ENCODE assay signal across 1 cellular context in genomic region chr10:103772096-103772845, GRCh38.
A peak's percentile ranks its signal among the peaks of the same experiment; 100 is the strongest.
TF ChIP-seq lines count a peak whose summit lies in the region.

No MANE protein-coding gene starts in this region.

TF ChIP-seq in HEK293, 187 proteins besides CTCF, POLR2A, EP300 and RAD21 (continued from another document):
- no peak for TF ChIP-seq PRDM4 (tag by site-specific recombination; IDR thresholded peaks at IDR 0.05)
- TF ChIP-seq ZFP3 (tag by site-specific recombination; IDR thresholded peaks at IDR 0.05; ENCODE audit: low read depth) = no peak
- no peak for TF ChIP-seq ZNF529 (tag by site-specific recombination; IDR thresholded peaks at IDR 0.05; ENCODE audit: insufficient replicate concordance)
- TF ChIP-seq ZNF792 (tag by site-specific recombination; IDR thresholded peaks at IDR 0.05) = no peak
- TF ChIP-seq ZNF221 (tag by site-specific recombination; IDR thresholded peaks at IDR 0.05; ENCODE audit: borderline replicate concordance) = no peak
- TF ChIP-seq KLF9 (tag by site-specific recombination; IDR thresholded peaks at IDR 0.05; ENCODE audit: low read depth) = peak; percentile 86
- no peak for TF ChIP-seq OVOL3 (tag by site-specific recombination; IDR thresholded peaks at IDR 0.05)
- TF ChIP-seq ZBTB8A (tag by site-specific recombination; IDR thresholded peaks at IDR 0.05) = 0 out of 2 replicates have a peak, but pooled peaks have one; percentile 66
- no peak for TF ChIP-seq SALL2 (tag by site-specific recombination; IDR thresholded peaks at IDR 0.05; ENCODE audit: borderline replicate concordance)
- peak; percentile 86 for TF ChIP-seq EGR2 (tag by site-specific recombination; IDR thresholded peaks at IDR 0.05; ENCODE audit: low read depth)
- peak; percentile 88 for TF ChIP-seq ZNF692 (tag by site-specific recombination; IDR thresholded peaks at IDR 0.05)
- no peak for TF ChIP-seq YY1 (tag by site-specific recombination; IDR thresholded peaks at IDR 0.05)
- no peak for TF ChIP-seq ZNF843 (tag by site-specific recombination; IDR thresholded peaks at IDR 0.05)
- no peak for TF ChIP-seq ZFP37 (tag by site-specific recombination; IDR thresholded peaks at IDR 0.05)
- TF ChIP-seq PATZ1 (tag by site-specific recombination; IDR thresholded peaks at IDR 0.05) = peak; percentile 62; the same call in 1 of the 2 replicates
- TF ChIP-seq ZNF394 (tag by site-specific recombination; IDR thresholded peaks at IDR 0.05; ENCODE audit: borderline replicate concordance) = no peak; the same call in 1 of the 2 replicates
- TF ChIP-seq ZNF580 (tag by site-specific recombination; IDR thresholded peaks at IDR 0.05) = no peak
- peak; percentile 92 for TF ChIP-seq ZFHX2 (tag by site-specific recombination; conservative IDR thresholded peaks at IDR 0.05)
- TF ChIP-seq ZNF48 (tag by site-specific recombination; IDR thresholded peaks at IDR 0.05) = no peak
- TF ChIP-seq SETDB1 (IDR thresholded peaks at IDR 0.05; ENCODE audit: insufficient read length, low read length) = no peak
- TF ChIP-seq OSR2 (tag by site-specific recombination; IDR thresholded peaks at IDR 0.05) = no peak
- no peak for TF ChIP-seq ZNF488 (tag by site-specific recombination; IDR thresholded peaks at IDR 0.05)
- no peak for TF ChIP-seq GLI2 (tag by site-specific recombination; IDR thresholded peaks at IDR 0.05; ENCODE audit: borderline replicate concordance, low read depth)
- TF ChIP-seq ZBTB17 (tag by site-specific recombination; IDR thresholded peaks at IDR 0.05) = peak; percentile 95
- TF ChIP-seq GLIS1 (tag by site-specific recombination; IDR thresholded peaks at IDR 0.05) = peak; percentile 86
- TF ChIP-seq ZNF548 (tag by site-specific recombination; IDR thresholded peaks at IDR 0.05) = no peak
- no peak for TF ChIP-seq ZNF549 (tag by site-specific recombination; IDR thresholded peaks at IDR 0.05)
- no peak for TF ChIP-seq ZNF677 (tag by site-specific recombination; IDR thresholded peaks at IDR 0.05)
- peak; percentile 81; the same call in 1 of the 2 replicates for TF ChIP-seq ZBTB20 (tag by site-specific recombination; IDR thresholded peaks at IDR 0.05)
- TF ChIP-seq KLF17 (tag by site-specific recombination; IDR thresholded peaks at IDR 0.05) = peak; percentile 97
- no peak for TF ChIP-seq BCL6B (tag by site-specific recombination; IDR thresholded peaks at IDR 0.05)
- no peak for TF ChIP-seq ZNF10 (tag by site-specific recombination; IDR thresholded peaks at IDR 0.05)
- TF ChIP-seq ZNF223 (tag by site-specific recombination; IDR thresholded peaks at IDR 0.05) = peak; percentile 100
- no peak for TF ChIP-seq AEBP2 (tag by site-specific recombination; IDR thresholded peaks at IDR 0.05; ENCODE audit: borderline replicate concordance)
- no peak for TF ChIP-seq ZNF132 (tag by site-specific recombination; IDR thresholded peaks at IDR 0.05; ENCODE audit: borderline replicate concordance)
- peak; percentile 78 for TF ChIP-seq SP2 (tag by site-specific recombination; IDR thresholded peaks at IDR 0.05)
- no peak for TF ChIP-seq ZNF302 (tag by site-specific recombination; IDR thresholded peaks at IDR 0.05; ENCODE audit: low read depth)
- no peak for TF ChIP-seq ZNF146 (tag by site-specific recombination; IDR thresholded peaks at IDR 0.05)
- TF ChIP-seq KLF1 (tag by site-specific recombination; IDR thresholded peaks at IDR 0.05) = peak; percentile 94
- no peak for TF ChIP-seq ZEB2 (tag by site-specific recombination; IDR thresholded peaks at IDR 0.05)
- TF ChIP-seq ZNF544 (tag by site-specific recombination; IDR thresholded peaks at IDR 0.05) = no peak
- no peak for TF ChIP-seq ZNF76 (tag by site-specific recombination; IDR thresholded peaks at IDR 0.05; ENCODE audit: borderline replicate concordance, low read depth)
- no peak for TF ChIP-seq ZBTB10 (tag by site-specific recombination; IDR thresholded peaks at IDR 0.05)
- TF ChIP-seq ZNF174 (tag by site-specific recombination; IDR thresholded peaks at IDR 0.05) = no peak
- no peak for TF ChIP-seq HOXA7 (CRISPR knock-in tag; IDR thresholded peaks at IDR 0.05; ENCODE audit: borderline replicate concordance)
- TF ChIP-seq SP7 (tag by site-specific recombination; IDR thresholded peaks at IDR 0.05) = peak; percentile 80
- TF ChIP-seq ZSCAN16 (tag by site-specific recombination; IDR thresholded peaks at IDR 0.05) = no peak
- TF ChIP-seq ZNF473 (tag by site-specific recombination; IDR thresholded peaks at IDR 0.05) = no peak
